1 cellular context compared by ENCODE assay signal in the genomic region with DNA sequence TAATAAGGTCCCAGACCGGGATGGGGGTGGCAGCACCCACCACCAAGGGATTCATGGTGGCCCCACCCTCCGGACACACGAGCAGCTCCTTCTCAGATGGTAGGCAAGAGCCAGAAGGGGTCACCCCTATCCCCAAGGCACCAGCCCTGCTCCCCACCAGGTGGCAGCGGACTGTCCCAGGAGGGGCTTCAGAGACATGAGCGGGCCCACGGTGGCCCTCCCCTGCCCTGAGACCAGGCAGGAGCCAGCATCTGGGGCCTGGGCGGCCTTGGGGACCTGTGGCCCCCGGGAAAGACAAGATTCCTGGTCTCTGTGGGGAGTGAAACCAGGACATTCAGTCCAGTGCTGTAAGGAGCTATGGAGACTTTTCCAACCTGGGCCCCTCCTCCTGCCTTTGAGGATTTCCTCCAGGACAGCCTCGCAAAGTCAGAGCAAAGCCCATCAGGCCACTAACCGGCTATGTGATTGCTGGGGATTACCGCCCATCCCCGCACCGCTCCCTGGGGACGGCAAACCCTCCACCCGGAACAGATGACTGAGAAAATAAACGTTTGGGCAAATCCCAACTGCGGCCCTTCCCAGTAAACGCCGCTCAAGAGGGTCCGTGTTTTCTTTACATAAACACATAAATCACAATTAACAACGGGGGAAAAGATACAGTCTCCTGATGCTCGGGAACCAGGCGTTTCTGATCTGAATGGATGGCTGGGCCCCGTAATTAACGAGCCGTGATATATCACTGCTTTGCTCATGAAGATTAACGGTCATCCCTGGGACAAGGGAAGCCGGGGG.
TF ChIP-seq lines count a peak whose summit lies in the region.

No MANE protein-coding gene starts in this region.

TF ChIP-seq in HEK293, 187 proteins besides CTCF, POLR2A, EP300 and RAD21 (continued from another document and continues in another):
- TF ChIP-seq, protein P1, sequence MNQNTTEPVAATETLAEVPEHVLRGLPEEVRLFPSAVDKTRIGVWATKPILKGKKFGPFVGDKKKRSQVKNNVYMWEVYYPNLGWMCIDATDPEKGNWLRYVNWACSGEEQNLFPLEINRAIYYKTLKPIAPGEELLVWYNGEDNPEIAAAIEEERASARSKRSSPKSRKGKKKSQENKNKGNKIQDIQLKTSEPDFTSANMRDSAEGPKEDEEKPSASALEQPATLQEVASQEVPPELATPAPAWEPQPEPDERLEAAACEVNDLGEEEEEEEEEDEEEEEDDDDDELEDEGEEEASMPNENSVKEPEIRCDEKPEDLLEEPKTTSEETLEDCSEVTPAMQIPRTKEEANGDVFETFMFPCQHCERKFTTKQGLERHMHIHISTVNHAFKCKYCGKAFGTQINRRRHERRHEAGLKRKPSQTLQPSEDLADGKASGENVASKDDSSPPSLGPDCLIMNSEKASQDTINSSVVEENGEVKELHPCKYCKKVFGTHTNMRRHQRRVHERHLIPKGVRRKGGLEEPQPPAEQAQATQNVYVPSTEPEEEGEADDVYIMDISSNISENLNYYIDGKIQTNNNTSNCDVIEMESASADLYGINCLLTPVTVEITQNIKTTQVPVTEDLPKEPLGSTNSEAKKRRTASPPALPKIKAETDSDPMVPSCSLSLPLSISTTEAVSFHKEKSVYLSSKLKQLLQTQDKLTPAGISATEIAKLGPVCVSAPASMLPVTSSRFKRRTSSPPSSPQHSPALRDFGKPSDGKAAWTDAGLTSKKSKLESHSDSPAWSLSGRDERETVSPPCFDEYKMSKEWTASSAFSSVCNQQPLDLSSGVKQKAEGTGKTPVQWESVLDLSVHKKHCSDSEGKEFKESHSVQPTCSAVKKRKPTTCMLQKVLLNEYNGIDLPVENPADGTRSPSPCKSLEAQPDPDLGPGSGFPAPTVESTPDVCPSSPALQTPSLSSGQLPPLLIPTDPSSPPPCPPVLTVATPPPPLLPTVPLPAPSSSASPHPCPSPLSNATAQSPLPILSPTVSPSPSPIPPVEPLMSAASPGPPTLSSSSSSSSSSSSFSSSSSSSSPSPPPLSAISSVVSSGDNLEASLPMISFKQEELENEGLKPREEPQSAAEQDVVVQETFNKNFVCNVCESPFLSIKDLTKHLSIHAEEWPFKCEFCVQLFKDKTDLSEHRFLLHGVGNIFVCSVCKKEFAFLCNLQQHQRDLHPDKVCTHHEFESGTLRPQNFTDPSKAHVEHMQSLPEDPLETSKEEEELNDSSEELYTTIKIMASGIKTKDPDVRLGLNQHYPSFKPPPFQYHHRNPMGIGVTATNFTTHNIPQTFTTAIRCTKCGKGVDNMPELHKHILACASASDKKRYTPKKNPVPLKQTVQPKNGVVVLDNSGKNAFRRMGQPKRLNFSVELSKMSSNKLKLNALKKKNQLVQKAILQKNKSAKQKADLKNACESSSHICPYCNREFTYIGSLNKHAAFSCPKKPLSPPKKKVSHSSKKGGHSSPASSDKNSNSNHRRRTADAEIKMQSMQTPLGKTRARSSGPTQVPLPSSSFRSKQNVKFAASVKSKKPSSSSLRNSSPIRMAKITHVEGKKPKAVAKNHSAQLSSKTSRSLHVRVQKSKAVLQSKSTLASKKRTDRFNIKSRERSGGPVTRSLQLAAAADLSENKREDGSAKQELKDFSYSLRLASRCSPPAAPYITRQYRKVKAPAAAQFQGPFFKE (tag by site-specific recombination; IDR thresholded peaks at IDR 0.05; ENCODE audit: borderline replicate concordance): no peak
- TF ChIP-seq SETDB1 (IDR thresholded peaks at IDR 0.05; ENCODE audit: insufficient read length, low read length) (no peak), ZNF791 (tag by site-specific recombination; IDR thresholded peaks at IDR 0.05) (no peak), ZNF701 (tag by site-specific recombination; IDR thresholded peaks at IDR 0.05) (no peak), YY1 (tag by site-specific recombination; IDR thresholded peaks at IDR 0.05) (peak; percentile 75; the same call in 1 of the 2 replicates), ZNF792 (tag by site-specific recombination; IDR thresholded peaks at IDR 0.05) (no peak), KLF16 (tag by site-specific recombination; IDR thresholded peaks at IDR 0.05) (peak; percentile 90), ZNF530 (tag by site-specific recombination; IDR thresholded peaks at IDR 0.05; ENCODE audit: low read depth) (no peak), ZNF768 (tag by site-specific recombination; IDR thresholded peaks at IDR 0.05) (no peak), GLI4 (tag by site-specific recombination; IDR thresholded peaks at IDR 0.05) (no peak), ZNF23 (tag by site-specific recombination; IDR thresholded peaks at IDR 0.05; ENCODE audit: borderline replicate concordance) (no peak), ZNF324 (tag by site-specific recombination; IDR thresholded peaks at IDR 0.05) (peak; percentile 65; the same call in 1 of the 2 replicates), ZNF394 (tag by site-specific recombination; IDR thresholded peaks at IDR 0.05; ENCODE audit: borderline replicate concordance) (no peak; the same call in 1 of the 2 replicates), KLF1 (tag by site-specific recombination; IDR thresholded peaks at IDR 0.05) (peak; percentile 99), ZNF211 (tag by site-specific recombination; IDR thresholded peaks at IDR 0.05; ENCODE audit: low read depth) (no peak), ZBTB1 (tag by site-specific recombination; IDR thresholded peaks at IDR 0.05) (peak; percentile 94), YY2 (tag by site-specific recombination; IDR thresholded peaks at IDR 0.05) (no peak), ZNF214 (tag by site-specific recombination; IDR thresholded peaks at IDR 0.05; ENCODE audit: borderline replicate concordance) (no peak), ZSCAN23 (tag by site-specific recombination; IDR thresholded peaks at IDR 0.05) (peak; percentile 83), ZNF629 (tag by site-specific recombination; IDR thresholded peaks at IDR 0.05) (peak; percentile 89), ZNF335 (tag by site-specific recombination; conservative IDR thresholded peaks at IDR 0.05) (peak; percentile 56), ZNF785 (tag by site-specific recombination; IDR thresholded peaks at IDR 0.05) (no peak), ZNF621 (tag by site-specific recombination; IDR thresholded peaks at IDR 0.05) (no peak), ZNF341 (tag by site-specific recombination; IDR thresholded peaks at IDR 0.05; ENCODE audit: low read depth) (peak; percentile 93), ZBTB17 (tag by site-specific recombination; IDR thresholded peaks at IDR 0.05) (peak; percentile 64), KLF8 (tag by site-specific recombination; IDR thresholded peaks at IDR 0.05) (peak; percentile 86), OVOL3 (tag by site-specific recombination; IDR thresholded peaks at IDR 0.05) (peak; percentile 98), ZNF19 (tag by site-specific recombination; IDR thresholded peaks at IDR 0.05; ENCODE audit: low read depth) (no peak), ZNF654 (tag by site-specific recombination; IDR thresholded peaks at IDR 0.05; ENCODE audit: low read depth) (no peak), ZNF140 (tag by site-specific recombination; IDR thresholded peaks at IDR 0.05) (no peak), TRIM28 (IDR thresholded peaks at IDR 0.05; ENCODE audit: borderline replicate concordance, low read length) (peak; percentile 92), ZNF660 (tag by site-specific recombination; IDR thresholded peaks at IDR 0.05) (no peak), ZNF266 (tag by site-specific recombination; IDR thresholded peaks at IDR 0.05; ENCODE audit: low read depth) (no peak), ZNF600 (tag by site-specific recombination; IDR thresholded peaks at IDR 0.05) (peak; percentile 89), ZFP3 (tag by site-specific recombination; IDR thresholded peaks at IDR 0.05; ENCODE audit: low read depth) (no peak), ZNF549 (tag by site-specific recombination; IDR thresholded peaks at IDR 0.05) (no peak), ZNF133 (tag by site-specific recombination; IDR thresholded peaks at IDR 0.05) (no peak), ZNF626 (tag by site-specific recombination; IDR thresholded peaks at IDR 0.05) (no peak), KLF10 (tag by site-specific recombination; IDR thresholded peaks at IDR 0.05) (peak; percentile 95)
- TF ChIP-seq, protein P2, sequence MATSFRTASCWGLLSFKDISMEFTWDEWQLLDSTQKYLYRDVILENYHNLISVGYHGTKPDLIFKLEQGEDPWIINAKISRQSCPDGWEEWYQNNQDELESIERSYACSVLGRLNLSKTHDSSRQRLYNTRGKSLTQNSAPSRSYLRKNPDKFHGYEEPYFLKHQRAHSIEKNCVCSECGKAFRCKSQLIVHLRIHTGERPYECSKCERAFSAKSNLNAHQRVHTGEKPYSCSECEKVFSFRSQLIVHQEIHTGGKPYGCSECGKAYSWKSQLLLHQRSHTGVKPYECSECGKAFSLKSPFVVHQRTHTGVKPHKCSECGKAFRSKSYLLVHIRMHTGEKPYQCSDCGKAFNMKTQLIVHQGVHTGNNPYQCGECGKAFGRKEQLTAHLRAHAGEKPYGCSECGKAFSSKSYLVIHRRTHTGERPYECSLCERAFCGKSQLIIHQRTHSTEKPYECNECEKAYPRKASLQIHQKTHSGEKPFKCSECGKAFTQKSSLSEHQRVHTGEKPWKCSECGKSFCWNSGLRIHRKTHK (tag by site-specific recombination; IDR thresholded peaks at IDR 0.05): no peak
- TF ChIP-seq, protein P3, sequence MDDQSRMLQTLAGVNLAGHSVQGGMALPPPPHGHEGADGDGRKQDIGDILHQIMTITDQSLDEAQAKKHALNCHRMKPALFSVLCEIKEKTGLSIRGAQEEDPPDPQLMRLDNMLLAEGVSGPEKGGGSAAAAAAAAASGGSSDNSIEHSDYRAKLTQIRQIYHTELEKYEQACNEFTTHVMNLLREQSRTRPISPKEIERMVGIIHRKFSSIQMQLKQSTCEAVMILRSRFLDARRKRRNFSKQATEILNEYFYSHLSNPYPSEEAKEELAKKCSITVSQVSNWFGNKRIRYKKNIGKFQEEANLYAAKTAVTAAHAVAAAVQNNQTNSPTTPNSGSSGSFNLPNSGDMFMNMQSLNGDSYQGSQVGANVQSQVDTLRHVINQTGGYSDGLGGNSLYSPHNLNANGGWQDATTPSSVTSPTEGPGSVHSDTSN (CRISPR knock-in tag; IDR thresholded peaks at IDR 0.05): no peak
- TF ChIP-seq, protein P4, sequence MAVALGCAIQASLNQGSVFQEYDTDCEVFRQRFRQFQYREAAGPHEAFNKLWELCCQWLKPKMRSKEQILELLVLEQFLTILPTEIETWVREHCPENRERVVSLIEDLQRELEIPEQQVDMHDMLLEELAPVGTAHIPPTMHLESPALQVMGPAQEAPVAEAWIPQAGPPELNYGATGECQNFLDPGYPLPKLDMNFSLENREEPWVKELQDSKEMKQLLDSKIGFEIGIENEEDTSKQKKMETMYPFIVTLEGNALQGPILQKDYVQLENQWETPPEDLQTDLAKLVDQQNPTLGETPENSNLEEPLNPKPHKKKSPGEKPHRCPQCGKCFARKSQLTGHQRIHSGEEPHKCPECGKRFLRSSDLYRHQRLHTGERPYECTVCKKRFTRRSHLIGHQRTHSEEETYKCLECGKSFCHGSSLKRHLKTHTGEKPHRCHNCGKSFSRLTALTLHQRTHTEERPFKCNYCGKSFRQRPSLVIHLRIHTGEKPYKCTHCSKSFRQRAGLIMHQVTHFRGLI (tag by site-specific recombination; IDR thresholded peaks at IDR 0.05): peak; percentile 89
- TF ChIP-seq, protein P5, sequence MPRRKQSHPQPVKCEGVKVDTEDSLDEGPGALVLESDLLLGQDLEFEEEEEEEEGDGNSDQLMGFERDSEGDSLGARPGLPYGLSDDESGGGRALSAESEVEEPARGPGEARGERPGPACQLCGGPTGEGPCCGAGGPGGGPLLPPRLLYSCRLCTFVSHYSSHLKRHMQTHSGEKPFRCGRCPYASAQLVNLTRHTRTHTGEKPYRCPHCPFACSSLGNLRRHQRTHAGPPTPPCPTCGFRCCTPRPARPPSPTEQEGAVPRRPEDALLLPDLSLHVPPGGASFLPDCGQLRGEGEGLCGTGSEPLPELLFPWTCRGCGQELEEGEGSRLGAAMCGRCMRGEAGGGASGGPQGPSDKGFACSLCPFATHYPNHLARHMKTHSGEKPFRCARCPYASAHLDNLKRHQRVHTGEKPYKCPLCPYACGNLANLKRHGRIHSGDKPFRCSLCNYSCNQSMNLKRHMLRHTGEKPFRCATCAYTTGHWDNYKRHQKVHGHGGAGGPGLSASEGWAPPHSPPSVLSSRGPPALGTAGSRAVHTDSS (tag by site-specific recombination; IDR thresholded peaks at IDR 0.05): no peak; the same call in 1 of the 2 replicates
- TF ChIP-seq, protein P6, sequence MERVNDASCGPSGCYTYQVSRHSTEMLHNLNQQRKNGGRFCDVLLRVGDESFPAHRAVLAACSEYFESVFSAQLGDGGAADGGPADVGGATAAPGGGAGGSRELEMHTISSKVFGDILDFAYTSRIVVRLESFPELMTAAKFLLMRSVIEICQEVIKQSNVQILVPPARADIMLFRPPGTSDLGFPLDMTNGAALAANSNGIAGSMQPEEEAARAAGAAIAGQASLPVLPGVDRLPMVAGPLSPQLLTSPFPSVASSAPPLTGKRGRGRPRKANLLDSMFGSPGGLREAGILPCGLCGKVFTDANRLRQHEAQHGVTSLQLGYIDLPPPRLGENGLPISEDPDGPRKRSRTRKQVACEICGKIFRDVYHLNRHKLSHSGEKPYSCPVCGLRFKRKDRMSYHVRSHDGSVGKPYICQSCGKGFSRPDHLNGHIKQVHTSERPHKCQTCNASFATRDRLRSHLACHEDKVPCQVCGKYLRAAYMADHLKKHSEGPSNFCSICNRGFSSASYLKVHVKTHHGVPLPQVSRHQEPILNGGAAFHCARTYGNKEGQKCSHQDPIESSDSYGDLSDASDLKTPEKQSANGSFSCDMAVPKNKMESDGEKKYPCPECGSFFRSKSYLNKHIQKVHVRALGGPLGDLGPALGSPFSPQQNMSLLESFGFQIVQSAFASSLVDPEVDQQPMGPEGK (tag by site-specific recombination; IDR thresholded peaks at IDR 0.05): peak; percentile 71
- TF ChIP-seq, protein P7, sequence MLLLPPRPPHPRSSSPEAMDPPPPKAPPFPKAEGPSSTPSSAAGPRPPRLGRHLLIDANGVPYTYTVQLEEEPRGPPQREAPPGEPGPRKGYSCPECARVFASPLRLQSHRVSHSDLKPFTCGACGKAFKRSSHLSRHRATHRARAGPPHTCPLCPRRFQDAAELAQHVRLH (tag by site-specific recombination; IDR thresholded peaks at IDR 0.05): peak; percentile 92
- TF ChIP-seq, protein P8, sequence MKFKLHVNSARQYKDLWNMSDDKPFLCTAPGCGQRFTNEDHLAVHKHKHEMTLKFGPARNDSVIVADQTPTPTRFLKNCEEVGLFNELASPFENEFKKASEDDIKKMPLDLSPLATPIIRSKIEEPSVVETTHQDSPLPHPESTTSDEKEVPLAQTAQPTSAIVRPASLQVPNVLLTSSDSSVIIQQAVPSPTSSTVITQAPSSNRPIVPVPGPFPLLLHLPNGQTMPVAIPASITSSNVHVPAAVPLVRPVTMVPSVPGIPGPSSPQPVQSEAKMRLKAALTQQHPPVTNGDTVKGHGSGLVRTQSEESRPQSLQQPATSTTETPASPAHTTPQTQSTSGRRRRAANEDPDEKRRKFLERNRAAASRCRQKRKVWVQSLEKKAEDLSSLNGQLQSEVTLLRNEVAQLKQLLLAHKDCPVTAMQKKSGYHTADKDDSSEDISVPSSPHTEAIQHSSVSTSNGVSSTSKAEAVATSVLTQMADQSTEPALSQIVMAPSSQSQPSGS (tag by site-specific recombination; IDR thresholded peaks at IDR 0.05; ENCODE audit: low read depth): peak; percentile 77; the same call in 1 of the 2 replicates
- TF ChIP-seq, protein P9, sequence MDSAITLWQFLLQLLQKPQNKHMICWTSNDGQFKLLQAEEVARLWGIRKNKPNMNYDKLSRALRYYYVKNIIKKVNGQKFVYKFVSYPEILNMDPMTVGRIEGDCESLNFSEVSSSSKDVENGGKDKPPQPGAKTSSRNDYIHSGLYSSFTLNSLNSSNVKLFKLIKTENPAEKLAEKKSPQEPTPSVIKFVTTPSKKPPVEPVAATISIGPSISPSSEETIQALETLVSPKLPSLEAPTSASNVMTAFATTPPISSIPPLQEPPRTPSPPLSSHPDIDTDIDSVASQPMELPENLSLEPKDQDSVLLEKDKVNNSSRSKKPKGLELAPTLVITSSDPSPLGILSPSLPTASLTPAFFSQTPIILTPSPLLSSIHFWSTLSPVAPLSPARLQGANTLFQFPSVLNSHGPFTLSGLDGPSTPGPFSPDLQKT (IDR thresholded peaks at IDR 0.05; ENCODE audit: borderline replicate concordance, low read depth, low read length): no peak
